8 cellular contexts compared by ENCODE assay signal in the genomic region with DNA sequence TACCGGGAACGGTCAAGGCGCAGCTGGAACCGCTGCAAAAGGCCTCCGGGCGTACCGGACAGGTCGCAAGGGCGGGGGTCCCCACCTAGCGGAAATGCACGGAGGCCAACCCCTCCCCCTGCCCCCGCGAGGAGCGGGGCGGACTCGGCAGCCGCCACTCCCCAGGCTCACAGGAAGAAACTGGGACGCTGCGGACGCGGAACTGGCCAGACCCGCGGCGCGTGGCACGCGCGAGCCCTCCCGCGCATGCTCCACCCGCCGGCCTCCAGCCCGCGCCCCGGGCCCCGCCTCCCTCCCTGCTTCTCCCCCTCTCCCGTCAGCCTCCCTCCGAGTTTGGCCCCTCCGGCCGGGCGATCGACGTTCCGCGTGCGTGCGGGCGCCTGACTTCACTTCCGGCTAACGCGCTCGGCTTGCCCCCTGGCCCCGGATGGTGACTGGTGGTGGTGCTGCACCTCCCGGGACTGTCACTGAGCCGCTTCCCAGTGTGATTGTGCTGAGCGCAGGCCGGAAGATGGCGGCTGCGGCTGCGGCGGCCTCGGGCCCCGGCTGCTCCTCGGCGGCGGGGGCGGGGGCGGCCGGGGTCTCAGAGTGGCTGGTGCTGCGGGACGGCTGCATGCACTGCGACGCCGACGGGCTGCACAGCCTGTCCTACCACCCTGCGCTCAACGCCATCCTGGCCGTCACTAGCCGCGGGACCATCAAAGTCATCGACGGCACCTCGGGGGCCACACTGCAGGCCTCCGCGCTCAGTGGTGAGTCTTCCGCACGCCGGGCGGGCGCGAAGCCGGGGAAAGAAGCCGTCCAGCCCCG.
DNase-seq lines count a peak whose midpoint lies in the region; ATAC-seq lines count a peak whose summit lies in the region.

A gene with protein sequence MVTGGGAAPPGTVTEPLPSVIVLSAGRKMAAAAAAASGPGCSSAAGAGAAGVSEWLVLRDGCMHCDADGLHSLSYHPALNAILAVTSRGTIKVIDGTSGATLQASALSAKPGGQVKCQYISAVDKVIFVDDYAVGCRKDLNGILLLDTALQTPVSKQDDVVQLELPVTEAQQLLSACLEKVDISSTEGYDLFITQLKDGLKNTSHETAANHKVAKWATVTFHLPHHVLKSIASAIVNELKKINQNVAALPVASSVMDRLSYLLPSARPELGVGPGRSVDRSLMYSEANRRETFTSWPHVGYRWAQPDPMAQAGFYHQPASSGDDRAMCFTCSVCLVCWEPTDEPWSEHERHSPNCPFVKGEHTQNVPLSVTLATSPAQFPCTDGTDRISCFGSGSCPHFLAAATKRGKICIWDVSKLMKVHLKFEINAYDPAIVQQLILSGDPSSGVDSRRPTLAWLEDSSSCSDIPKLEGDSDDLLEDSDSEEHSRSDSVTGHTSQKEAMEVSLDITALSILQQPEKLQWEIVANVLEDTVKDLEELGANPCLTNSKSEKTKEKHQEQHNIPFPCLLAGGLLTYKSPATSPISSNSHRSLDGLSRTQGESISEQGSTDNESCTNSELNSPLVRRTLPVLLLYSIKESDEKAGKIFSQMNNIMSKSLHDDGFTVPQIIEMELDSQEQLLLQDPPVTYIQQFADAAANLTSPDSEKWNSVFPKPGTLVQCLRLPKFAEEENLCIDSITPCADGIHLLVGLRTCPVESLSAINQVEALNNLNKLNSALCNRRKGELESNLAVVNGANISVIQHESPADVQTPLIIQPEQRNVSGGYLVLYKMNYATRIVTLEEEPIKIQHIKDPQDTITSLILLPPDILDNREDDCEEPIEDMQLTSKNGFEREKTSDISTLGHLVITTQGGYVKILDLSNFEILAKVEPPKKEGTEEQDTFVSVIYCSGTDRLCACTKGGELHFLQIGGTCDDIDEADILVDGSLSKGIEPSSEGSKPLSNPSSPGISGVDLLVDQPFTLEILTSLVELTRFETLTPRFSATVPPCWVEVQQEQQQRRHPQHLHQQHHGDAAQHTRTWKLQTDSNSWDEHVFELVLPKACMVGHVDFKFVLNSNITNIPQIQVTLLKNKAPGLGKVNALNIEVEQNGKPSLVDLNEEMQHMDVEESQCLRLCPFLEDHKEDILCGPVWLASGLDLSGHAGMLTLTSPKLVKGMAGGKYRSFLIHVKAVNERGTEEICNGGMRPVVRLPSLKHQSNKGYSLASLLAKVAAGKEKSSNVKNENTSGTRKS (N-terminal part only) (plus strand): TSS at position 289 of the 810 bp plus-strand sequence. CDS start 139 bp downstream, at position 428.

- H3K4me1 ChIP-seq in BLaER1 = peaks cover 26% of the 10 kb centered on the region

- H3K4me2 ChIP-seq in BLaER1 = peak within 1 kb of the TSS; percentile 91

- peaks cover 19% of the 10 kb centered on the region for H3K36me3 ChIP-seq in BLaER1

- ATAC-seq in GM19328 (IDR thresholded peaks at IDR 0.05; ENCODE audit: unreplicated experiment) (peak; percentile 87), HG03469 (IDR thresholded peaks at IDR 0.05; ENCODE audit: unreplicated experiment) (peak; percentile 70)

- peaks cover 47% of the 10 kb centered on the region for H4K20me1 ChIP-seq in BLaER1

- H3K9me3 ChIP-seq in BLaER1 = no peaks in the 10 kb centered on the region

- H3K27ac ChIP-seq in BLaER1 = peak within 1 kb of the TSS; percentile 97
- peak within 1 kb of the TSS; percentile 97 for H3K27ac ChIP-seq in cingulate gyrus (ENCODE audit: low read depth, low read length)

- no peaks in the 10 kb centered on the region for H3K27me3 ChIP-seq in BLaER1

- DNase-seq in NCI-H526 (lab: John Stamatoyannopoulos, UW) (peak; percentile 92 to 98), kidney tubule cell (ENCODE audit: low spot score) (peak; percentile 98)
- DNase-seq in activated CD4-positive, alpha-beta T cell treated with anti-CD3 and anti-CD28 coated beads for 48 hours = peak; percentile 98
- DNase-seq in stimulated activated CD4-positive, alpha-beta T cell treated with anti-CD3 and anti-CD28 coated beads, Interleukin-1b, Interleukin-23, amount 100 ng/mL, for 1 hour (ENCODE audit: low read depth in 2 of 2) = peak; percentile 72 to 85

- peak within 1 kb of the TSS; percentile 99 for H3K4me3 ChIP-seq in BLaER1

- H3K9ac ChIP-seq in BLaER1 = peak within 1 kb of the TSS; percentile 98

Comparison
In these comparisons a context has a peak if more than half of its experiments do, and no peak if none do; other contexts are left out.
1. Peak in every context shown above with its lines: DNase-seq, ATAC-seq, H3K4me3 ChIP-seq and H3K27ac ChIP-seq.